Comparison of ENCODE assay signal across 1 cellular context in genomic region chr10:123134915-123135414, GRCh38.
TF ChIP-seq lines count a peak whose summit lies in the region.

No MANE protein-coding gene starts in this region.

TF ChIP-seq in H1, 55 proteins besides CTCF, POLR2A, EP300 and RAD21 (continued from another document):
- peak; percentile 23; the same call in 1 of the 2 replicates for TF ChIP-seq MAX (IDR thresholded peaks at IDR 0.05)
- TF ChIP-seq TCF12 (IDR thresholded peaks at IDR 0.05; ENCODE audit: low read depth, low read length) = 0 out of 2 replicates have a peak, but pooled peaks have one; percentile 2
- no peak for TF ChIP-seq NRF1 (IDR thresholded peaks at IDR 0.05; ENCODE audit: low read depth, low read length)
- peak; percentile 20 for TF ChIP-seq KDM4A (IDR thresholded peaks at IDR 0.05; ENCODE audit: low read depth, low read length, severe bottlenecking)
- no peak; the same call in none of the 2 replicates for TF ChIP-seq SUZ12 (IDR thresholded peaks at IDR 0.05; ENCODE audit: low read length)
- TF ChIP-seq, protein P1, sequence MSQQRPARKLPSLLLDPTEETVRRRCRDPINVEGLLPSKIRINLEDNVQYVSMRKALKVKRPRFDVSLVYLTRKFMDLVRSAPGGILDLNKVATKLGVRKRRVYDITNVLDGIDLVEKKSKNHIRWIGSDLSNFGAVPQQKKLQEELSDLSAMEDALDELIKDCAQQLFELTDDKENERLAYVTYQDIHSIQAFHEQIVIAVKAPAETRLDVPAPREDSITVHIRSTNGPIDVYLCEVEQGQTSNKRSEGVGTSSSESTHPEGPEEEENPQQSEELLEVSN (IDR thresholded peaks at IDR 0.05) = 0 out of 2 replicates have a peak, but pooled peaks have one; percentile 5
- TF ChIP-seq, protein P2, sequence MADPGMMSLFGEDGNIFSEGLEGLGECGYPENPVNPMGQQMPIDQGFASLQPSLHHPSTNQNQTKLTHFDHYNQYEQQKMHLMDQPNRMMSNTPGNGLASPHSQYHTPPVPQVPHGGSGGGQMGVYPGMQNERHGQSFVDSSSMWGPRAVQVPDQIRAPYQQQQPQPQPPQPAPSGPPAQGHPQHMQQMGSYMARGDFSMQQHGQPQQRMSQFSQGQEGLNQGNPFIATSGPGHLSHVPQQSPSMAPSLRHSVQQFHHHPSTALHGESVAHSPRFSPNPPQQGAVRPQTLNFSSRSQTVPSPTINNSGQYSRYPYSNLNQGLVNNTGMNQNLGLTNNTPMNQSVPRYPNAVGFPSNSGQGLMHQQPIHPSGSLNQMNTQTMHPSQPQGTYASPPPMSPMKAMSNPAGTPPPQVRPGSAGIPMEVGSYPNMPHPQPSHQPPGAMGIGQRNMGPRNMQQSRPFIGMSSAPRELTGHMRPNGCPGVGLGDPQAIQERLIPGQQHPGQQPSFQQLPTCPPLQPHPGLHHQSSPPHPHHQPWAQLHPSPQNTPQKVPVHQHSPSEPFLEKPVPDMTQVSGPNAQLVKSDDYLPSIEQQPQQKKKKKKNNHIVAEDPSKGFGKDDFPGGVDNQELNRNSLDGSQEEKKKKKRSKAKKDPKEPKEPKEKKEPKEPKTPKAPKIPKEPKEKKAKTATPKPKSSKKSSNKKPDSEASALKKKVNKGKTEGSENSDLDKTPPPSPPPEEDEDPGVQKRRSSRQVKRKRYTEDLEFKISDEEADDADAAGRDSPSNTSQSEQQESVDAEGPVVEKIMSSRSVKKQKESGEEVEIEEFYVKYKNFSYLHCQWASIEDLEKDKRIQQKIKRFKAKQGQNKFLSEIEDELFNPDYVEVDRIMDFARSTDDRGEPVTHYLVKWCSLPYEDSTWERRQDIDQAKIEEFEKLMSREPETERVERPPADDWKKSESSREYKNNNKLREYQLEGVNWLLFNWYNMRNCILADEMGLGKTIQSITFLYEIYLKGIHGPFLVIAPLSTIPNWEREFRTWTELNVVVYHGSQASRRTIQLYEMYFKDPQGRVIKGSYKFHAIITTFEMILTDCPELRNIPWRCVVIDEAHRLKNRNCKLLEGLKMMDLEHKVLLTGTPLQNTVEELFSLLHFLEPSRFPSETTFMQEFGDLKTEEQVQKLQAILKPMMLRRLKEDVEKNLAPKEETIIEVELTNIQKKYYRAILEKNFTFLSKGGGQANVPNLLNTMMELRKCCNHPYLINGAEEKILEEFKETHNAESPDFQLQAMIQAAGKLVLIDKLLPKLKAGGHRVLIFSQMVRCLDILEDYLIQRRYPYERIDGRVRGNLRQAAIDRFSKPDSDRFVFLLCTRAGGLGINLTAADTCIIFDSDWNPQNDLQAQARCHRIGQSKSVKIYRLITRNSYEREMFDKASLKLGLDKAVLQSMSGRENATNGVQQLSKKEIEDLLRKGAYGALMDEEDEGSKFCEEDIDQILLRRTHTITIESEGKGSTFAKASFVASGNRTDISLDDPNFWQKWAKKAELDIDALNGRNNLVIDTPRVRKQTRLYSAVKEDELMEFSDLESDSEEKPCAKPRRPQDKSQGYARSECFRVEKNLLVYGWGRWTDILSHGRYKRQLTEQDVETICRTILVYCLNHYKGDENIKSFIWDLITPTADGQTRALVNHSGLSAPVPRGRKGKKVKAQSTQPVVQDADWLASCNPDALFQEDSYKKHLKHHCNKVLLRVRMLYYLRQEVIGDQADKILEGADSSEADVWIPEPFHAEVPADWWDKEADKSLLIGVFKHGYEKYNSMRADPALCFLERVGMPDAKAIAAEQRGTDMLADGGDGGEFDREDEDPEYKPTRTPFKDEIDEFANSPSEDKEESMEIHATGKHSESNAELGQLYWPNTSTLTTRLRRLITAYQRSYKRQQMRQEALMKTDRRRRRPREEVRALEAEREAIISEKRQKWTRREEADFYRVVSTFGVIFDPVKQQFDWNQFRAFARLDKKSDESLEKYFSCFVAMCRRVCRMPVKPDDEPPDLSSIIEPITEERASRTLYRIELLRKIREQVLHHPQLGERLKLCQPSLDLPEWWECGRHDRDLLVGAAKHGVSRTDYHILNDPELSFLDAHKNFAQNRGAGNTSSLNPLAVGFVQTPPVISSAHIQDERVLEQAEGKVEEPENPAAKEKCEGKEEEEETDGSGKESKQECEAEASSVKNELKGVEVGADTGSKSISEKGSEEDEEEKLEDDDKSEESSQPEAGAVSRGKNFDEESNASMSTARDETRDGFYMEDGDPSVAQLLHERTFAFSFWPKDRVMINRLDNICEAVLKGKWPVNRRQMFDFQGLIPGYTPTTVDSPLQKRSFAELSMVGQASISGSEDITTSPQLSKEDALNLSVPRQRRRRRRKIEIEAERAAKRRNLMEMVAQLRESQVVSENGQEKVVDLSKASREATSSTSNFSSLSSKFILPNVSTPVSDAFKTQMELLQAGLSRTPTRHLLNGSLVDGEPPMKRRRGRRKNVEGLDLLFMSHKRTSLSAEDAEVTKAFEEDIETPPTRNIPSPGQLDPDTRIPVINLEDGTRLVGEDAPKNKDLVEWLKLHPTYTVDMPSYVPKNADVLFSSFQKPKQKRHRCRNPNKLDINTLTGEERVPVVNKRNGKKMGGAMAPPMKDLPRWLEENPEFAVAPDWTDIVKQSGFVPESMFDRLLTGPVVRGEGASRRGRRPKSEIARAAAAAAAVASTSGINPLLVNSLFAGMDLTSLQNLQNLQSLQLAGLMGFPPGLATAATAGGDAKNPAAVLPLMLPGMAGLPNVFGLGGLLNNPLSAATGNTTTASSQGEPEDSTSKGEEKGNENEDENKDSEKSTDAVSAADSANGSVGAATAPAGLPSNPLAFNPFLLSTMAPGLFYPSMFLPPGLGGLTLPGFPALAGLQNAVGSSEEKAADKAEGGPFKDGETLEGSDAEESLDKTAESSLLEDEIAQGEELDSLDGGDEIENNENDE (IDR thresholded peaks at IDR 0.05; ENCODE audit: insufficient replicate concordance, low read length) = no peak
- TF ChIP-seq CTBP2 (IDR thresholded peaks at IDR 0.05; ENCODE audit: borderline replicate concordance, insufficient read depth, insufficient read length, low read length) = peak; percentile 13
